Comparison of ENCODE assay signal across 13 cellular contexts in genomic region chr17:42304187-42305030, GRCh38. TPM values are rescaled to one million over a fixed set of nuclear protein-coding genes. Genes with fewer than 3 reads are reported as not detected.
DNase-seq lines count a peak whose midpoint lies in the region; ATAC-seq lines count a peak whose summit lies in the region.
"Had no signal": no experiment of that assay in that cellular context is flagged by ENCODE, and none has a peak within 500 bp of the region (broad histone marks: within the 10 kb centered on the region; RNA-seq: fewer than 3 reads in every experiment).

No MANE protein-coding gene starts in this region.

- H3K36me3 Mint-ChIP-seq in activated T-cell treated with anti-CD3 and anti-CD28 coated beads, Interleukin-2, amount 50 U/mL, for 72 hours (ENCODE audit: insufficient read depth in 2 of 2): peaks cover 20 to 42% of the 10 kb centered on the region in 2 donors
- H3K36me3 Mint-ChIP-seq in activated T-cell treated with anti-CD3 and anti-CD28 coated beads, Interleukin-2, amount 50 U/mL, for 4 hours (ENCODE audit: insufficient read depth): peaks cover 61% of the 10 kb centered on the region
- peaks cover 93% of the 10 kb centered on the region for H3K36me3 Mint-ChIP-seq in activated T-helper 17 cell treated with anti-CD3 and anti-CD28 coated beads, Interleukin-2, amount 50 U/mL, for 72 hours (ENCODE audit: low read depth)
- peaks cover 0 to 84% (median 25%) of the 10 kb centered on the region in 3 donors for H3K36me3 Mint-ChIP-seq in naive thymus-derived CD8-positive, alpha-beta T cell
- H3K36me3 Mint-ChIP-seq in activated T-helper 2 cell treated with anti-CD3 and anti-CD28 coated beads, Interferon-gamma antibody, Interleukin-2, Interleukin-4, amounts not matched to agents 10 μg/mL and 5 μg/mL and 100 μg/mL, durations not matched to agents 14 hours and 24 hours and 36 hours (ENCODE audit: low read depth): peaks cover 78% of the 10 kb centered on the region

- H3K36me3 ChIP-seq in H7 (replicated peaks; ENCODE audit: control insufficient read depth, insufficient read depth, low read length): no peaks in the 10 kb centered on the region

- intact Hi-C loops in activated T-helper 2 cell treated with anti-CD3 and anti-CD28 coated beads, Interferon-gamma antibody, Interleukin-2, Interleukin-4, amounts not matched to agents 10 μg/mL and 5 μg/mL and 100 μg/mL, durations not matched to agents 14 hours and 24 hours and 36 hours (cut with micrococcal nuclease): no loop called here

- H3K27ac Mint-ChIP-seq in activated T-cell treated with anti-CD3 and anti-CD28 coated beads, Interleukin-2, amount 50 U/mL, for 72 hours: peak overlapping the region; percentile 66
- H3K27ac Mint-ChIP-seq in activated T-helper 17 cell treated with anti-CD3 and anti-CD28 coated beads, Interleukin-2, amount 50 U/mL, for 72 hours: peak overlapping the region; percentile 76
- H3K27ac Mint-ChIP-seq in naive thymus-derived CD8-positive, alpha-beta T cell: peak overlapping the region; percentile 11 to 88 (median 52)
- H3K27ac Mint-ChIP-seq in activated T-helper 2 cell treated with anti-CD3 and anti-CD28 coated beads, Interferon-gamma antibody, Interleukin-2, Interleukin-4, amounts not matched to agents 10 μg/mL and 5 μg/mL and 100 μg/mL, durations not matched to agents 14 hours and 24 hours and 36 hours: no peak overlapping the region
- H3K27ac Mint-ChIP-seq: HFFc6 had no signal

- no peaks in the 10 kb centered on the region for H3K27me3 ChIP-seq in H7 (ENCODE audit: control insufficient read depth, insufficient read depth, low read length)

- no peak overlapping the region for H3K4me3 Mint-ChIP-seq in activated T-cell treated with anti-CD3 and anti-CD28 coated beads, Interleukin-2, amount 50 U/mL, for 72 hours
- H3K4me3 Mint-ChIP-seq in activated T-cell treated with anti-CD3 and anti-CD28 coated beads, Interleukin-2, amount 50 U/mL, for 4 hours: no peak overlapping the region
- peak overlapping the region; percentile 18 for H3K4me3 Mint-ChIP-seq in activated T-helper 17 cell treated with anti-CD3 and anti-CD28 coated beads, Interleukin-2, amount 50 U/mL, for 72 hours
- H3K4me3 Mint-ChIP-seq in naive thymus-derived CD8-positive, alpha-beta T cell: peak overlapping the region in 2 of 10 donors; percentile 13 to 15
- no peak overlapping the region for H3K4me3 Mint-ChIP-seq in activated T-helper 2 cell treated with anti-CD3 and anti-CD28 coated beads, Interferon-gamma antibody, Interleukin-2, Interleukin-4, amounts not matched to agents 10 μg/mL and 5 μg/mL and 100 μg/mL, durations not matched to agents 14 hours and 24 hours and 36 hours (ENCODE audit: low read depth)
- H3K4me3 Mint-ChIP-seq: CD4-positive, CD25-positive, alpha-beta regulatory T cell; HFFc6 had no signal

- no peak for DNase-seq in activated T-cell treated with anti-CD3 and anti-CD28 coated beads, Interleukin-2, amount 50 U/mL, for 72 hours
- DNase-seq in activated T-cell treated with anti-CD3 and anti-CD28 coated beads, Interleukin-2, amount 50 U/mL, for 4 hours: no peak
- DNase-seq in H7: peak; percentile 43
- DNase-seq in naive thymus-derived CD8-positive, alpha-beta T cell: no peak
- no peak for DNase-seq in activated T-helper 2 cell treated with anti-CD3 and anti-CD28 coated beads, Interferon-gamma antibody, Interleukin-2, Interleukin-4, amounts not matched to agents 10 μg/mL and 5 μg/mL and 100 μg/mL, durations not matched to agents 14 hours and 24 hours and 36 hours (ENCODE audit: low spot score)
- DNase-seq: ACHN; CD4-positive, CD25-positive, alpha-beta regulatory T cell; HFFc6; NCI-H1048; NCI-H524 had no signal

- H3K27me3 Mint-ChIP-seq in activated T-cell treated with anti-CD3 and anti-CD28 coated beads, Interleukin-2, amount 50 U/mL, for 72 hours (ENCODE audit: low read depth): no peaks in the 10 kb centered on the region
- no peaks in the 10 kb centered on the region for H3K27me3 Mint-ChIP-seq in activated T-cell treated with anti-CD3 and anti-CD28 coated beads, Interleukin-2, amount 50 U/mL, for 4 hours (ENCODE audit: low read depth)
- H3K27me3 Mint-ChIP-seq in activated T-helper 17 cell treated with anti-CD3 and anti-CD28 coated beads, Interleukin-2, amount 50 U/mL, for 72 hours: no peaks in the 10 kb centered on the region
- H3K27me3 Mint-ChIP-seq in naive thymus-derived CD8-positive, alpha-beta T cell: no peaks in the 10 kb centered on the region
- no peaks in the 10 kb centered on the region for H3K27me3 Mint-ChIP-seq in activated T-helper 2 cell treated with anti-CD3 and anti-CD28 coated beads, Interferon-gamma antibody, Interleukin-2, Interleukin-4, amounts not matched to agents 10 μg/mL and 5 μg/mL and 100 μg/mL, durations not matched to agents 14 hours and 24 hours and 36 hours (ENCODE audit: low read depth)
- H3K27me3 Mint-ChIP-seq: CD4-positive, CD25-positive, alpha-beta regulatory T cell had no signal

- peaks cover 63% of the 10 kb centered on the region for H3K4me1 Mint-ChIP-seq in activated T-cell treated with anti-CD3 and anti-CD28 coated beads, Interleukin-2, amount 50 U/mL, for 72 hours (ENCODE audit: low read depth)
- H3K4me1 Mint-ChIP-seq in activated T-cell treated with anti-CD3 and anti-CD28 coated beads, Interleukin-2, amount 50 U/mL, for 4 hours (ENCODE audit: low read depth): peaks cover 22% of the 10 kb centered on the region
- H3K4me1 Mint-ChIP-seq in activated T-helper 17 cell treated with anti-CD3 and anti-CD28 coated beads, Interleukin-2, amount 50 U/mL, for 72 hours: peaks cover 26% of the 10 kb centered on the region
- peaks cover 4 to 27% (median 19%) of the 10 kb centered on the region in 4 donors for H3K4me1 Mint-ChIP-seq in naive thymus-derived CD8-positive, alpha-beta T cell
- H3K4me1 Mint-ChIP-seq in activated T-helper 2 cell treated with anti-CD3 and anti-CD28 coated beads, Interferon-gamma antibody, Interleukin-2, Interleukin-4, amounts not matched to agents 10 μg/mL and 5 μg/mL and 100 μg/mL, durations not matched to agents 14 hours and 24 hours and 36 hours (ENCODE audit: low read depth): peaks cover 25% of the 10 kb centered on the region

- peak in 1 of 2 donors; percentile 3 for ATAC-seq in activated T-cell treated with anti-CD3 and anti-CD28 coated beads, Interleukin-2, amount 50 U/mL, for 72 hours (replicated peaks in 1 of 2)
- no peak for ATAC-seq in activated T-cell treated with anti-CD3 and anti-CD28 coated beads, Interleukin-2, amount 50 U/mL, for 4 hours
- ATAC-seq in activated T-helper 17 cell treated with anti-CD3 and anti-CD28 coated beads, Interleukin-2, amount 50 U/mL, for 72 hours (replicated peaks): no peak
- no peak for ATAC-seq in naive thymus-derived CD8-positive, alpha-beta T cell
- no peak for ATAC-seq in GM21529 (IDR thresholded peaks at IDR 0.05; ENCODE audit: unreplicated experiment)
- ATAC-seq in HG03520 (IDR thresholded peaks at IDR 0.05; ENCODE audit: unreplicated experiment): no peak

- no peak overlapping the region for H3K4me3 ChIP-seq in H7 (ENCODE audit: insufficient read depth, low read depth, low read length)

- no peaks in the 10 kb centered on the region for H3K9me3 Mint-ChIP-seq in activated T-cell treated with anti-CD3 and anti-CD28 coated beads, Interleukin-2, amount 50 U/mL, for 72 hours
- H3K9me3 Mint-ChIP-seq in activated T-cell treated with anti-CD3 and anti-CD28 coated beads, Interleukin-2, amount 50 U/mL, for 4 hours: no peaks in the 10 kb centered on the region
- no peaks in the 10 kb centered on the region for H3K9me3 Mint-ChIP-seq in activated T-helper 17 cell treated with anti-CD3 and anti-CD28 coated beads, Interleukin-2, amount 50 U/mL, for 72 hours
- H3K9me3 Mint-ChIP-seq in naive thymus-derived CD8-positive, alpha-beta T cell: no peaks in the 10 kb centered on the region
- no peaks in the 10 kb centered on the region for H3K9me3 Mint-ChIP-seq in activated T-helper 2 cell treated with anti-CD3 and anti-CD28 coated beads, Interferon-gamma antibody, Interleukin-2, Interleukin-4, amounts not matched to agents 10 μg/mL and 5 μg/mL and 100 μg/mL, durations not matched to agents 14 hours and 24 hours and 36 hours
- H3K9me3 Mint-ChIP-seq: CD4-positive, CD25-positive, alpha-beta regulatory T cell; HFFc6 had no signal

- POLR2A ChIA-PET in naive thymus-derived CD8-positive, alpha-beta T cell (lab: Charles Lee): interaction anchor here (1.3 to 1.9 kb wide), 2 partner anchors 9 kb away, joined by 3 to 8 read pairs; no protein-coding TSS in a partner anchor

RNA-seq across cellular contexts. Expression of gene STAT5A, which starts 16.1 kb away (rescaled TPM):
- 100 to 1,000 TPM; 243 to 264 TPM for total RNA-seq in activated T-cell treated with anti-CD3 and anti-CD28 coated beads, Interleukin-2, amount 50 U/mL, for 72 hours
- 100 to 1,000 TPM; 193 to 264 (median 220) TPM for total RNA-seq in activated T-cell treated with anti-CD3 and anti-CD28 coated beads, Interleukin-2, amount 50 U/mL, for 4 hours
- 9.4 and 13.2 TPM in 2 replicates for total RNA-seq in H7 (2014; rRNA removed; shearing (Covaris generic))
- 100 to 1,000 TPM; 133 to 305 TPM for total RNA-seq in activated T-helper 17 cell treated with anti-CD3 and anti-CD28 coated beads, Interleukin-2, amount 50 U/mL, for 72 hours
- 100 to 1,000 TPM; 117 to 122 TPM for total RNA-seq in naive thymus-derived CD8-positive, alpha-beta T cell
- 100 to 1,000 TPM in 1 of 3 donors, 10 to 100 TPM in 2; 59.6 to 115 (median 89.1) TPM for polyA plus RNA-seq in naive thymus-derived CD8-positive, alpha-beta T cell
- total RNA-seq in activated T-helper 2 cell treated with anti-CD3 and anti-CD28 coated beads, Interferon-gamma antibody, Interleukin-2, Interleukin-4, amounts not matched to agents 10 μg/mL and 5 μg/mL and 100 μg/mL, durations not matched to agents 14 hours and 24 hours and 36 hours: 288 and 302 TPM in 2 replicates

RNA-seq across cellular contexts. Expression of gene STAT5B, which starts 28.2 kb away (rescaled TPM):
- total RNA-seq in activated T-cell treated with anti-CD3 and anti-CD28 coated beads, Interleukin-2, amount 50 U/mL, for 72 hours: 100 to 1,000 TPM; 252 to 269 TPM
- total RNA-seq in activated T-cell treated with anti-CD3 and anti-CD28 coated beads, Interleukin-2, amount 50 U/mL, for 4 hours: 10 to 100 TPM; 62.9 to 86.7 (median 71.9) TPM
- 30.7 and 41.3 TPM in 2 replicates for total RNA-seq in H7 (2014; rRNA removed; shearing (Covaris generic))
- 100 to 1,000 TPM; 124 to 255 TPM for total RNA-seq in activated T-helper 17 cell treated with anti-CD3 and anti-CD28 coated beads, Interleukin-2, amount 50 U/mL, for 72 hours
- total RNA-seq in naive thymus-derived CD8-positive, alpha-beta T cell: 100 to 1,000 TPM; 137 to 149 TPM
- polyA plus RNA-seq in naive thymus-derived CD8-positive, alpha-beta T cell: 10 to 100 TPM; 66.3 to 94.0 (median 82.8) TPM
- 162 and 164 TPM in 2 replicates for total RNA-seq in activated T-helper 2 cell treated with anti-CD3 and anti-CD28 coated beads, Interferon-gamma antibody, Interleukin-2, Interleukin-4, amounts not matched to agents 10 μg/mL and 5 μg/mL and 100 μg/mL, durations not matched to agents 14 hours and 24 hours and 36 hours
